In genomic region chr12:108696111-108696995, GRCh38 we compare ENCODE assay signal across 8 cellular contexts. TPM values are rescaled to one million over a fixed set of nuclear protein-coding genes. Genes with fewer than 3 reads are reported as not detected.
DNase-seq lines count a peak whose midpoint lies in the region; ATAC-seq and TF ChIP-seq lines count a peak whose summit lies in the region.

No MANE protein-coding gene starts in this region.

- no peaks in the 10 kb centered on the region for H3K27me3 ChIP-seq in Caco-2 (replicated peaks; ENCODE audit: control insufficient read depth, insufficient read depth, low read length)

- peak; percentile 97 for DNase-seq in SK-MEL-5 (ENCODE audit: low read depth, low spot score)
- DNase-seq in fibroblast of gingiva (ENCODE audit: low read depth) = peak; percentile 86
- peak; percentile 12 for DNase-seq in stimulated activated CD4-positive, alpha-beta T cell treated with anti-CD3 and anti-CD28 coated beads, Interleukin-2, amount 100 ng/mL, for 4 hours (ENCODE audit: low read depth)
- DNase-seq in NCI-H1092 treated with DMSO at 0.1 percent for 48 hours (lab: John Stamatoyannopoulos, UW) = no peak
- DNase-seq in Caco-2 = no peak

- intact Hi-C loops in Caco-2 (cut with micrococcal nuclease; ENCODE audit: unreplicated experiment) = no loop called here

- in situ Hi-C loops in SK-MEL-5 (cut with HindIII; ENCODE audit: low pct_unique_long_range_greater_than_20kb, low sequenced_read_pairs) = no loop called here

- no peaks in the 10 kb centered on the region for H3K27me3 Mint-ChIP-seq in Caco-2 (ENCODE audit: insufficient read depth, unreplicated experiment)

- no peak overlapping the region for H3K4me3 Mint-ChIP-seq in Caco-2 (ENCODE audit: unreplicated experiment)

- H3K27ac ChIP-seq in HEK293 (ENCODE audit: extremely low read depth, low read depth, low read length) = no peak overlapping the region

- H3K36me3 ChIP-seq in HEK293 (ENCODE audit: control insufficient read depth in 2 of 2, insufficient read depth in 1 of 2, low read length in 2 of 2) = peaks cover 0 to 45% of the 10 kb centered on the region in 2 experiments; a peak in 2 of 3 replicates
- H3K36me3 ChIP-seq in Caco-2 (ENCODE audit: control insufficient read depth, insufficient read depth, low read length) = peaks cover 1% of the 10 kb centered on the region

- peaks cover 15% of the 10 kb centered on the region for H3K4me1 ChIP-seq in HEK293 (ENCODE audit: control insufficient read depth, insufficient read depth, low read length)
- peaks cover 17% of the 10 kb centered on the region for H3K4me1 ChIP-seq in Caco-2

- POLR2A ChIA-PET in HEK293 (lab: Yijun Ruan, JAX) (interaction anchor here (0.6 to 1.0 kb wide), 2 partner anchors 34 to 77 kb away, joined by 4 to 5 read pairs; no protein-coding TSS in a partner anchor), Caco-2 (lab: Charles Lee) (no interaction called here)

- peaks cover 69% of the 10 kb centered on the region for H3K36me3 Mint-ChIP-seq in Caco-2 (ENCODE audit: insufficient read depth, unreplicated experiment)

- TF ChIP-seq CTCF in HEK293 (tag by site-specific recombination; IDR thresholded peaks at IDR 0.05) (no peak), Caco-2 (IDR thresholded peaks at IDR 0.05; ENCODE audit: insufficient read depth in 1 of 2, low read depth in 1 of 2, low read length in 1 of 2, severe bottlenecking in 1 of 2, unreplicated experiment in 1 of 2) (no peak)

- ATAC-seq in GM18909 (IDR thresholded peaks at IDR 0.05; ENCODE audit: poor library complexity, unreplicated experiment) (no peak), HG03439 (IDR thresholded peaks at IDR 0.05; ENCODE audit: unreplicated experiment) (no peak)

- no peak overlapping the region for H3K27ac Mint-ChIP-seq in Caco-2 (ENCODE audit: unreplicated experiment)

- H3K9me3 Mint-ChIP-seq in Caco-2 (ENCODE audit: unreplicated experiment) = no peaks in the 10 kb centered on the region

- BruUV-seq in Caco-2 (replicated peaks; lab: Mats Ljungman, UMichigan) = no TSS peak

- H3K9me3 ChIP-seq in HEK293 (ENCODE audit: control insufficient read depth, insufficient read depth, low read depth, low read length) (no peaks in the 10 kb centered on the region), Caco-2 (no peaks in the 10 kb centered on the region)

- no peak overlapping the region for H3K4me3 ChIP-seq in HEK293 (ENCODE audit: low read depth, low read length)
- H3K4me3 ChIP-seq in Caco-2 (ENCODE audit: low read depth, low read length) = no peak overlapping the region

- CTCF ChIA-PET in HEK293 (lab: Yijun Ruan, JAX) = interaction anchor here (0.6 to 1.8 kb wide), 5 partner anchors 10 to 1317 kb away, joined by 3 to 6 read pairs (median 3); no protein-coding TSS in a partner anchor
- CTCF ChIA-PET in Caco-2 (lab: Charles Lee) = interaction anchor here (0.6 kb wide), 1 partner anchor 18 kb away, joined by 3 read pairs; no protein-coding TSS in a partner anchor

- peaks cover 42% of the 10 kb centered on the region for H3K4me1 Mint-ChIP-seq in Caco-2 (ENCODE audit: low read depth, unreplicated experiment)

TF ChIP-seq in HEK293, 187 proteins besides CTCF, POLR2A, EP300 and RAD21:
- no peak for TF ChIP-seq IKZF3 (tag by site-specific recombination; IDR thresholded peaks at IDR 0.05)
- peak; percentile 71 for TF ChIP-seq PRDM6 (tag by site-specific recombination; IDR thresholded peaks at IDR 0.05)

RNA-seq across cellular contexts. Expression of gene CORO1C, which starts 35.0 kb away (rescaled TPM):
- total RNA-seq in SK-MEL-5 (2014; rRNA removed; shearing (Covaris generic)) = 156 and 175 TPM in 2 replicates
- 180 and 196 TPM in 2 replicates for polyA plus RNA-seq in SK-MEL-5 (2015; cell fraction: cytosol; rRNA removed)
- 114 and 118 TPM in 2 replicates for polyA plus RNA-seq in SK-MEL-5 (2015; cell fraction: nucleus; rRNA removed)
- 176 and 195 TPM in 2 replicates for total RNA-seq in Caco-2 (2022)

Comparison
In these comparisons a context has a peak if more than half of its experiments do, and no peak if none do; other contexts are left out.
1. DNase-seq: peak in SK-MEL-5 (single experiment), fibroblast of gingiva (single experiment) and stimulated activated CD4-positive, alpha-beta T cell treated with anti-CD3 and anti-CD28 coated beads, Interleukin-2, amount 100 ng/mL, for 4 hours (single experiment); none in NCI-H1092 treated with DMSO at 0.1 percent for 48 hours (single experiment) and Caco-2 (0 of 2).